Comparison of ENCODE assay signal across 1 cellular context in the genomic region with DNA sequence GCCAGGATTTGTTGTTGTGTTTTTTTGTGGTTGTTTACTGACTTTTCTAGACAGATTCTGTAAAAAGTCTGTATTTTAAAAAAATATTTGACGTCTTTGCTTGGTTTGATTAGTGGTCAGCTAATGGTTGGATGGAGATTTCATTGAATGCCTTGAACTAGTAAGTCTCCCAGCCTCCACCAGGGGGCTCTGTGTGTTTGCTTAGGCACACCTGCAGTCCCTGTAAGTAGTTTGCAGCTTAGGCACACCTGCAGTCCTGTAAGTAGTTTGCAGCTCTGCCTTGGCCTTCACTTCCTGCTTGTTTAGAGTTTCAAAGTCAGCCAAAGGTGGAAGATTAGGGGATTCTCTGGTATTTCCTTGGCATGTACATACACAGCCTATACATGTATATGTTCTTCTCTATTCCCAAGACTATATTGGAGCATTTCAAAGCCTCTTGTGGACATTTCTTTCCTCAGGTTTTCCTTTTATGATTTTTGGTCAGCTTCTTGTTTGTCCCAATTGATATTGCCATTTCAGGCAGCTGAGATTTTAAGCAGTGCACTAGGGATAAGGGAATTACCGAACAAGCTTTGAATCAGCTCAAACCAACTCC.
TF ChIP-seq lines count a peak whose summit lies in the region.

No MANE protein-coding gene starts in this region.

TF ChIP-seq in HEK293, 187 proteins besides CTCF, POLR2A, EP300 and RAD21 (continued from another document):
- no peak for TF ChIP-seq ZNF214 (tag by site-specific recombination; IDR thresholded peaks at IDR 0.05; ENCODE audit: borderline replicate concordance)
- TF ChIP-seq, protein P1, sequence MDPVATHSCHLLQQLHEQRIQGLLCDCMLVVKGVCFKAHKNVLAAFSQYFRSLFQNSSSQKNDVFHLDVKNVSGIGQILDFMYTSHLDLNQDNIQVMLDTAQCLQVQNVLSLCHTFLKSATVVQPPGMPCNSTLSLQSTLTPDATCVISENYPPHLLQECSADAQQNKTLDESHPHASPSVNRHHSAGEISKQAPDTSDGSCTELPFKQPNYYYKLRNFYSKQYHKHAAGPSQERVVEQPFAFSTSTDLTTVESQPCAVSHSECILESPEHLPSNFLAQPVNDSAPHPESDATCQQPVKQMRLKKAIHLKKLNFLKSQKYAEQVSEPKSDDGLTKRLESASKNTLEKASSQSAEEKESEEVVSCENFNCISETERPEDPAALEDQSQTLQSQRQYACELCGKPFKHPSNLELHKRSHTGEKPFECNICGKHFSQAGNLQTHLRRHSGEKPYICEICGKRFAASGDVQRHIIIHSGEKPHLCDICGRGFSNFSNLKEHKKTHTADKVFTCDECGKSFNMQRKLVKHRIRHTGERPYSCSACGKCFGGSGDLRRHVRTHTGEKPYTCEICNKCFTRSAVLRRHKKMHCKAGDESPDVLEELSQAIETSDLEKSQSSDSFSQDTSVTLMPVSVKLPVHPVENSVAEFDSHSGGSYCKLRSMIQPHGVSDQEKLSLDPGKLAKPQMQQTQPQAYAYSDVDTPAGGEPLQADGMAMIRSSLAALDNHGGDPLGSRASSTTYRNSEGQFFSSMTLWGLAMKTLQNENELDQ (tag by site-specific recombination; IDR thresholded peaks at IDR 0.05; ENCODE audit: low read depth) = no peak
- no peak for TF ChIP-seq ZNF335 (tag by site-specific recombination; conservative IDR thresholded peaks at IDR 0.05)
- TF ChIP-seq, protein P2, sequence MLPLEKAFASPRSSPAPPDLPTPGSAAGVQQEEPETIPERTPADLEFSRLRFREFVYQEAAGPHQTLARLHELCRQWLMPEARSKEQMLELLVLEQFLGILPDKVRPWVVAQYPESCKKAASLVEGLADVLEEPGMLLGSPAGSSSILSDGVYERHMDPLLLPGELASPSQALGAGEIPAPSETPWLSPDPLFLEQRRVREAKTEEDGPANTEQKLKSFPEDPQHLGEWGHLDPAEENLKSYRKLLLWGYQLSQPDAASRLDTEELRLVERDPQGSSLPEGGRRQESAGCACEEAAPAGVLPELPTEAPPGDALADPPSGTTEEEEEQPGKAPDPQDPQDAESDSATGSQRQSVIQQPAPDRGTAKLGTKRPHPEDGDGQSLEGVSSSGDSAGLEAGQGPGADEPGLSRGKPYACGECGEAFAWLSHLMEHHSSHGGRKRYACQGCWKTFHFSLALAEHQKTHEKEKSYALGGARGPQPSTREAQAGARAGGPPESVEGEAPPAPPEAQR (tag by site-specific recombination; IDR thresholded peaks at IDR 0.05) = no peak
- no peak for TF ChIP-seq EGR2 (tag by site-specific recombination; IDR thresholded peaks at IDR 0.05; ENCODE audit: low read depth)
- TF ChIP-seq SCRT2 (tag by site-specific recombination; IDR thresholded peaks at IDR 0.05) = no peak
- no peak for TF ChIP-seq ZNF76 (tag by site-specific recombination; IDR thresholded peaks at IDR 0.05; ENCODE audit: borderline replicate concordance, low read depth)
- no peak for TF ChIP-seq ZNF560 (tag by site-specific recombination; IDR thresholded peaks at IDR 0.05; ENCODE audit: borderline replicate concordance)
- TF ChIP-seq KLF9 (tag by site-specific recombination; IDR thresholded peaks at IDR 0.05; ENCODE audit: low read depth) = no peak
- TF ChIP-seq, protein P3, sequence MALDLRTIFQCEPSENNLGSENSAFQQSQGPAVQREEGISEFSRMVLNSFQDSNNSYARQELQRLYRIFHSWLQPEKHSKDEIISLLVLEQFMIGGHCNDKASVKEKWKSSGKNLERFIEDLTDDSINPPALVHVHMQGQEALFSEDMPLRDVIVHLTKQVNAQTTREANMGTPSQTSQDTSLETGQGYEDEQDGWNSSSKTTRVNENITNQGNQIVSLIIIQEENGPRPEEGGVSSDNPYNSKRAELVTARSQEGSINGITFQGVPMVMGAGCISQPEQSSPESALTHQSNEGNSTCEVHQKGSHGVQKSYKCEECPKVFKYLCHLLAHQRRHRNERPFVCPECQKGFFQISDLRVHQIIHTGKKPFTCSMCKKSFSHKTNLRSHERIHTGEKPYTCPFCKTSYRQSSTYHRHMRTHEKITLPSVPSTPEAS (tag by site-specific recombination; IDR thresholded peaks at IDR 0.05) = no peak
